In the genomic region with DNA sequence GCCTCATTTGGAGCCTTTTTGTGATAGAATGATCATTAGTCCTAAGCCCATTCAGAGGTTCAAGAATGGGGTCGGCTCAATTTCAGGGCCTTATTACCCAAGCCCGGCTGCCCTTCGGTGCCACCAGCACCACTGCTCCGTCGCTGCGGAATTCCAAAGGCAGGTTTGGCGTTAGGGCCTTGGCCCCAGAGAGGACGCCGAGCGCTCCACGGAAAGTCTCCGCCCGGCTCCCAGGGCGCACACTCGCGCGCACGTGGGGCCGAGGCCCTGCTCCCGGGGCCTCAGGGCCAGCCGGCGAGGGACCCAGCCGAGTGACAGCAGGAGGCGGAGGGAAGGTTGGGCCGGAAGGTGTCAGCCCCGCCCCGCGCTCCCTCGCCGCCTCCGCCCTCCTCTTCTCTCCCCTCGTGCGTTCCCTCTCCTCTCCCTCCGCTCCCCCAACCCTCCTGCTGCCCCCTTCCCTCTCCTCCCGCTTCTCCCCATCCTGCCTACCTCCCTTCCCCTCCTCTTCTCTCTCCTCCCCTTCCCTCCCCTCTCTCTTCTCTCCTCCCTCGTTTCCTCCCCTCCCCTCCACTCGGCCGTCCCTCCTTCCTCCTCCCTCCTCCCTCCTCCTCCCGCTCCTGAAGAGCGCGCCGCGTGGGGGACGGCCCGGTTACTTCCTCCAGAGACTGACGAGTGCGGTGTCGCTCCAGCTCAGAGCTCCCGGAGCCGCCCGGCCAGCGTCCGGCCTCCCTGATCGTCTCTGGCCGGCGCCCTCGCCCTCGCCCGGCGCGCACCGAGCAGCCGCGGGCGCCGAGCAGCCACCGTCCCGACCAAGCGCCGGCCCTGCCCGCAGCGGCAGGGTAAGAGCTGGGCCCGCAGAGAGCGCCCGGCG, we compare ENCODE assay signal across 8 cellular contexts. TPM values are rescaled to one million over a fixed set of nuclear protein-coding genes. Genes with fewer than 3 reads are reported as not detected.
DNase-seq lines count a peak whose midpoint lies in the region; ATAC-seq and TF ChIP-seq lines count a peak whose summit lies in the region.

A gene (plus strand): TSS at position 648 of the 871 bp plus-strand sequence. CDS start 4,106 bp downstream, outside the sequence.

- no peaks in the 10 kb centered on the region for H3K9me3 Mint-ChIP-seq in T-helper 2 cell treated with Interferon-gamma antibody and Interleukin-4, amounts not matched to agents 5 μg/mL and 100 μg/mL, for 36 hours

- peaks cover 30% of the 10 kb centered on the region for H3K4me1 Mint-ChIP-seq in T-helper 2 cell treated with Interferon-gamma antibody and Interleukin-4, amounts not matched to agents 5 μg/mL and 100 μg/mL, for 36 hours (ENCODE audit: low read depth)

- TF ChIP-seq CTCF in GM12864 (IDR thresholded peaks at IDR 0.05; ENCODE audit: low read depth, low read length, missing control alignments) (no peak), ascending aorta (IDR thresholded peaks at IDR 0.05) (no peak), right atrium auricular region (IDR thresholded peaks at IDR 0.05) (peak in 1 of 2 donors; percentile 35), psoas muscle (IDR thresholded peaks at IDR 0.05) (no peak)

- H3K4me3 ChIP-seq in GM12864 (ENCODE audit: low read depth, low read length) (peak within 1 kb of the TSS; percentile 74), ascending aorta (peak within 1 kb of the TSS; percentile 91 to 100), right atrium auricular region (peak within 1 kb of the TSS; percentile 96 to 97), psoas muscle (peak within 1 kb of the TSS; percentile 76), urinary bladder (ENCODE audit: low read depth, low read length) (peak within 1 kb of the TSS; percentile 100)

- H3K36me3 ChIP-seq in ascending aorta: peaks cover 0 to 11% of the 10 kb centered on the region in 2 donors
- peaks cover 6% of the 10 kb centered on the region for H3K36me3 ChIP-seq in right atrium auricular region
- H3K36me3 ChIP-seq in psoas muscle (ENCODE audit: insufficient read depth in 1 of 2, low read depth in 1 of 2): peaks cover 5 to 37% of the 10 kb centered on the region in 2 donors
- peaks cover 3% of the 10 kb centered on the region for H3K36me3 ChIP-seq in urinary bladder (ENCODE audit: insufficient read depth)

- ATAC-seq in HG02870 (IDR thresholded peaks at IDR 0.05; ENCODE audit: unreplicated experiment) (peak; percentile 62), psoas muscle (peak; percentile 86 to 90 (median 86))

- H3K27ac Mint-ChIP-seq in T-helper 2 cell treated with Interferon-gamma antibody and Interleukin-4, amounts not matched to agents 5 μg/mL and 100 μg/mL, for 36 hours: peak within 1 kb of the TSS; percentile 93

- intact Hi-C loops in ascending aorta (cut with DNase I) (loop anchor here (1.0 to 5.0 kb wide), 13 partner anchors 32 to 321 kb away; no protein-coding TSS in a partner anchor), psoas muscle (cut with DNase I) (loop anchor here (1.0 to 10.0 kb wide), 10 partner anchors 48 to 317 kb away; no protein-coding TSS in a partner anchor)

- H3K4me1 ChIP-seq in ascending aorta: peaks cover 11 to 21% of the 10 kb centered on the region in 2 donors
- peaks cover 0 to 28% of the 10 kb centered on the region in 2 donors for H3K4me1 ChIP-seq in right atrium auricular region
- peaks cover 10% of the 10 kb centered on the region for H3K4me1 ChIP-seq in psoas muscle
- no peaks in the 10 kb centered on the region for H3K4me1 ChIP-seq in urinary bladder (ENCODE audit: insufficient read depth)

- H3K9me3 ChIP-seq in ascending aorta (no peaks in the 10 kb centered on the region), right atrium auricular region (no peaks in the 10 kb centered on the region), psoas muscle (no peaks in the 10 kb centered on the region)

- DNase-seq in GM12864 (ENCODE audit: low read depth) (peak; percentile 33), NCI-H1930 (lab: John Stamatoyannopoulos, UW) (peak; percentile 71 to 76), ascending aorta (ENCODE audit: low spot score in 2 of 2) (peak; percentile 65 to 94), right atrium auricular region (ENCODE audit: low spot score) (peak; percentile 91), psoas muscle (peak; percentile 90 to 95)
- peak; percentile 75 for DNase-seq in T-helper 2 cell treated with Interferon-gamma antibody and Interleukin-4, amounts not matched to agents 5 μg/mL and 100 μg/mL, for 36 hours (ENCODE audit: low spot score)

- WGBS in psoas muscle, 3 donors: 0 to 1% (median 0%) methylated on average over 49 to 76 of the region's 76 CpGs
- WGBS in urinary bladder: under 1% methylated on average over 76 of the region's 76 CpGs

- peaks cover 30% of the 10 kb centered on the region for H3K36me3 Mint-ChIP-seq in T-helper 2 cell treated with Interferon-gamma antibody and Interleukin-4, amounts not matched to agents 5 μg/mL and 100 μg/mL, for 36 hours (ENCODE audit: low read depth)

- peak within 1 kb of the TSS; percentile 97 for H3K4me3 Mint-ChIP-seq in T-helper 2 cell treated with Interferon-gamma antibody and Interleukin-4, amounts not matched to agents 5 μg/mL and 100 μg/mL, for 36 hours

- H3K27ac ChIP-seq in ascending aorta (peak within 1 kb of the TSS; percentile 99), right atrium auricular region (peak within 1 kb of the TSS; percentile 98 to 99), psoas muscle (peak within 1 kb of the TSS; percentile 96), urinary bladder (ENCODE audit: low read depth) (peak within 1 kb of the TSS; percentile 98)

- H3K27me3 ChIP-seq in ascending aorta (no peaks in the 10 kb centered on the region), right atrium auricular region (no peaks in the 10 kb centered on the region), psoas muscle (ENCODE audit: insufficient read depth in 3 of 3, low read length in 2 of 3) (no peaks in the 10 kb centered on the region)

- peaks cover 1% of the 10 kb centered on the region for H3K27me3 Mint-ChIP-seq in T-helper 2 cell treated with Interferon-gamma antibody and Interleukin-4, amounts not matched to agents 5 μg/mL and 100 μg/mL, for 36 hours (ENCODE audit: low read depth)

RNA-seq across cellular contexts. Expression of the gene that starts here (rescaled TPM):
- 113 TPM for total RNA-seq in ascending aorta
- total RNA-seq in right atrium auricular region: 10 to 100 TPM; 31.4 to 37.2 TPM
- 100 to 1,000 TPM in 1 of 4 donors, 10 to 100 TPM in 3; 37.0 to 494 (median 96.6) TPM for total RNA-seq in psoas muscle
- 100 to 1,000 TPM in 1 of 3 donors, 10 to 100 TPM in 2; 43.4 to 115 (median 57.8) TPM for polyA plus RNA-seq in psoas muscle
- 91.7 TPM for total RNA-seq in urinary bladder
- 113 TPM for polyA plus RNA-seq in urinary bladder

Comparison
In these comparisons a context has a peak if more than half of its experiments do, and no peak if none do; other contexts are left out.
1. Peak in every context shown above with its lines: DNase-seq, ATAC-seq, H3K4me3 ChIP-seq and H3K27ac ChIP-seq.
2. DNase-seq: peak in every context shown above with its lines; median percentile 92 in psoas muscle; 91 in right atrium auricular region; 80 in ascending aorta; 75 in T-helper 2 cell treated with Interferon-gamma antibody and Interleukin-4, amounts not matched to agents 5 μg/mL and 100 μg/mL, for 36 hours; 74 in NCI-H1930; 33 in GM12864.